Comparison of ENCODE assay signal across 21 cellular contexts in the genomic region with DNA sequence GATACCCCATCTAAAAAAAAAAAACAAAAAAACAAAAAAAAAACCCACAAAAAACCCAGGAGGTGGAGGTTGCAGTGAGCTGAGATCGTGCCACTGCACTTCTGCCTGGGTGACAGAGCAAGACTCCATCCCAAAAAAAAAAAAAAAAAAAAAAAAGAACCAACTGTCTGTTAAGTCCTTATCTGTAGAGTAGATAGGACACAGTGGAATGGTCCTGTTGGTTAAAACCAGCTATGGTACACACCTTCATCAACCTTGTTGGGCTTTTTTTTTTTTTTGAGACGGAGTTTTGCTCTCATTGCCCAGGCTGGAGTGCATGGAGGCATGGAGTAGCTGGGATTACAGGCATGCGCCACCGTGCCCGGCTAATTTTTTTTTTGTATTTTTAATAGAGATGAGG. TPM values are rescaled to one million over a fixed set of nuclear protein-coding genes. Genes with fewer than 3 reads are reported as not detected.
A peak's percentile ranks its signal among the peaks of the same experiment; 100 is the strongest.
DNase-seq lines count a peak whose midpoint lies in the region; ATAC-seq, FAIRE-seq and TF ChIP-seq lines count a peak whose summit lies in the region.
"Had no signal": no experiment of that assay in that cellular context is flagged by ENCODE, and none has a peak within 500 bp of the region (broad histone marks: within the 10 kb centered on the region; RNA-seq: fewer than 3 reads in every experiment).

No MANE protein-coding gene starts in this region.

- no peak for FAIRE-seq in GM19239 (lab: Jason Lieb, UNC)

- H3K9ac ChIP-seq in KMS-11: no peak overlapping the region

- H3K79me2 ChIP-seq in KMS-11 (ENCODE audit: insufficient read depth, low read depth): peaks cover 91% of the 10 kb centered on the region

- in situ Hi-C loops in ACHN (cut with HindIII; ENCODE audit: low pct_ligation_motif_present, low pct_unique_long_range_greater_than_20kb, low sequenced_read_pairs): no loop called here

- H3K36me3 ChIP-seq in KMS-11 (ENCODE audit: insufficient read depth) (no peaks in the 10 kb centered on the region), esophagus squamous epithelium (peaks cover 0 to 4% (median 0%) of the 10 kb centered on the region in 3 donors), upper lobe of right lung (peaks cover 5% of the 10 kb centered on the region)
- H3K36me3 ChIP-seq: left ventricle myocardium inferior, right lobe of liver had no signal

- H3K4me1 Mint-ChIP-seq in osteocyte (ENCODE audit: unreplicated experiment) (peaks cover 49% of the 10 kb centered on the region), WTC11 (peaks cover 32% of the 10 kb centered on the region)

- no peak overlapping the region for H3K4me3 Mint-ChIP-seq in osteocyte (ENCODE audit: unreplicated experiment)
- no peak overlapping the region for H3K4me3 Mint-ChIP-seq in WTC11
- H3K4me3 Mint-ChIP-seq: activated naive CD4-positive, alpha-beta T cell treated with anti-CD3 and anti-CD28 coated beads, Interleukin-2, amount 10 ng/mL, durations not matched to agents 7 days and 5 days; activated T-cell treated with anti-CD3 and anti-CD28 coated beads, Interleukin-2, amount 50 U/mL, for 72 hours; endodermal cell; stimulated activated memory B cell treated with anti-CD40 and anti-IgM and Interleukin-4, amounts not matched to agents 10 μg/mL and 1 μg/mL and 100 μg/mL, for 72 hours had no signal

- 96% methylated on average over 5 of the region's 5 CpGs for WGBS in esophagus squamous epithelium, 2 donors

- DNase-seq in esophagus squamous epithelium (lab: John Stamatoyannopoulos, UW) (no peak), osteocyte (ENCODE audit: extremely low spot score, unreplicated experiment) (no peak), upper lobe of right lung (no peak), inferior parietal cortex (ENCODE audit: extremely low spot score) (no peak), GM19239 (ENCODE audit: insufficient read length, low spot score) (no peak), WTC11 (ENCODE audit: low spot score) (no peak), ACHN (no peak)
- DNase-seq: activated CD8-positive, alpha-beta memory T cell treated with anti-CD3 and anti-CD28 coated beads for 24 hours; activated naive CD4-positive, alpha-beta T cell treated with anti-CD3 and anti-CD28 coated beads, Interleukin-2, amount 10 ng/mL, durations not matched to agents 7 days and 5 days; activated T-cell treated with anti-CD3 and anti-CD28 coated beads, Interleukin-2, amount 50 U/mL, for 72 hours; BE2C; endodermal cell; heart left ventricle; left ventricle myocardium inferior; NCI-H1105 treated with DMSO at 0.1 percent for 48 hours; NCI-H510A; nucleus accumbens; right lobe of liver had no signal

- CTCF ChIA-PET in WTC11 (lab: Charles Lee): interaction anchor here (1.3 to 2.0 kb wide), 3 partner anchors 37 to 359 kb away, joined by 3 to 8 read pairs (median 6); no protein-coding TSS in a partner anchor

- H3K27ac ChIP-seq in KMS-11: peak overlapping the region; percentile 82; the same call in 1 of the 2 replicates
- peak overlapping the region in 3 of 4 donors; percentile 84 to 88 (median 85) for H3K27ac ChIP-seq in esophagus squamous epithelium
- H3K27ac ChIP-seq in upper lobe of right lung: peak overlapping the region; percentile 66

- no peaks in the 10 kb centered on the region for H4K20me1 ChIP-seq in KMS-11 (ENCODE audit: insufficient read depth)

- peaks cover 88% of the 10 kb centered on the region for H3K4me1 ChIP-seq in KMS-11 (ENCODE audit: low read depth, poor library complexity, severe bottlenecking)
- peaks cover 38 to 85% (median 44%) of the 10 kb centered on the region in 3 donors for H3K4me1 ChIP-seq in esophagus squamous epithelium
- peaks cover 47% of the 10 kb centered on the region for H3K4me1 ChIP-seq in upper lobe of right lung

- no peaks in the 10 kb centered on the region for H3K9me3 ChIP-seq in esophagus squamous epithelium
- no peaks in the 10 kb centered on the region for H3K9me3 ChIP-seq in upper lobe of right lung
- H3K9me3 ChIP-seq: BE2C, heart left ventricle, left ventricle myocardium inferior, right lobe of liver had no signal

- H2AFZ ChIP-seq in KMS-11 (ENCODE audit: low read depth): no peak overlapping the region

- peak overlapping the region; percentile 84 for H3K4me2 ChIP-seq in KMS-11

- POLR2A ChIA-PET in WTC11 (lab: Charles Lee): no interaction called here

- H3K9me3 Mint-ChIP-seq in osteocyte (ENCODE audit: unreplicated experiment) (no peaks in the 10 kb centered on the region), WTC11 (no peaks in the 10 kb centered on the region)
- H3K9me3 Mint-ChIP-seq: activated naive CD4-positive, alpha-beta T cell treated with anti-CD3 and anti-CD28 coated beads, Interleukin-2, amount 10 ng/mL, durations not matched to agents 7 days and 5 days; activated T-cell treated with anti-CD3 and anti-CD28 coated beads, Interleukin-2, amount 50 U/mL, for 72 hours; endodermal cell; stimulated activated memory B cell treated with anti-CD40 and anti-IgM and Interleukin-4, amounts not matched to agents 10 μg/mL and 1 μg/mL and 100 μg/mL, for 72 hours had no signal

- H3K36me3 Mint-ChIP-seq in osteocyte (ENCODE audit: unreplicated experiment) (no peaks in the 10 kb centered on the region), WTC11 (peaks cover 5% of the 10 kb centered on the region)

- no peak overlapping the region for H3K4me3 ChIP-seq in KMS-11 (IDR thresholded peaks at IDR 0.05; ENCODE audit: insufficient read depth, low read depth, low read length)
- H3K4me3 ChIP-seq in esophagus squamous epithelium: no peak overlapping the region
- no peak overlapping the region for H3K4me3 ChIP-seq in upper lobe of right lung
- H3K4me3 ChIP-seq: heart left ventricle, left ventricle myocardium inferior, right lobe of liver had no signal

- ATAC-seq in upper lobe of right lung (no peak), WTC11 (no peak)
- ATAC-seq: activated T-cell treated with anti-CD3 and anti-CD28 coated beads, Interleukin-2, amount 50 U/mL, for 72 hours; right lobe of liver; stimulated activated memory B cell treated with anti-CD40 and anti-IgM and Interleukin-4, amounts not matched to agents 10 μg/mL and 1 μg/mL and 100 μg/mL, for 72 hours had no signal

- H3K27me3 Mint-ChIP-seq in osteocyte (ENCODE audit: unreplicated experiment): no peaks in the 10 kb centered on the region
- no peaks in the 10 kb centered on the region for H3K27me3 Mint-ChIP-seq in WTC11 (ENCODE audit: low read depth)
- H3K27me3 Mint-ChIP-seq: activated naive CD4-positive, alpha-beta T cell treated with anti-CD3 and anti-CD28 coated beads, Interleukin-2, amount 10 ng/mL, durations not matched to agents 7 days and 5 days; stimulated activated memory B cell treated with anti-CD40 and anti-IgM and Interleukin-4, amounts not matched to agents 10 μg/mL and 1 μg/mL and 100 μg/mL, for 72 hours; type B pancreatic cell had no signal

- TF ChIP-seq POLR2A in esophagus squamous epithelium (IDR thresholded peaks at IDR 0.05): no peak

- intact Hi-C loops in esophagus squamous epithelium (cut with DNase I): no loop called here
- intact Hi-C loops in upper lobe of right lung (cut with DNase I): no loop called here

- TF ChIP-seq CTCF in KMS-11 (conservative IDR thresholded peaks at IDR 0.05; ENCODE audit: low read depth, low read length): no peak
- no peak for TF ChIP-seq CTCF in esophagus squamous epithelium (IDR thresholded peaks at IDR 0.05)
- TF ChIP-seq CTCF in osteocyte (IDR thresholded peaks at IDR 0.05): no peak
- no peak for TF ChIP-seq CTCF in upper lobe of right lung (IDR thresholded peaks at IDR 0.05)
- TF ChIP-seq CTCF in WTC11 (IDR thresholded peaks at IDR 0.05): no peak

- H3K27ac Mint-ChIP-seq in osteocyte (ENCODE audit: unreplicated experiment) (peak overlapping the region; percentile 99), WTC11 (no peak overlapping the region)
- H3K27ac Mint-ChIP-seq: activated naive CD4-positive, alpha-beta T cell treated with anti-CD3 and anti-CD28 coated beads, Interleukin-2, amount 10 ng/mL, durations not matched to agents 7 days and 5 days had no signal

- H3K27me3 ChIP-seq in KMS-11 (ENCODE audit: insufficient read depth, low read depth) (no peaks in the 10 kb centered on the region), esophagus squamous epithelium (no peaks in the 10 kb centered on the region), upper lobe of right lung (no peaks in the 10 kb centered on the region)
- H3K27me3 ChIP-seq: BE2C, heart left ventricle, right lobe of liver had no signal

TF ChIP-seq in WTC11, 78 proteins besides CTCF, POLR2A, EP300 and RAD21:
- TF ChIP-seq, protein P1, sequence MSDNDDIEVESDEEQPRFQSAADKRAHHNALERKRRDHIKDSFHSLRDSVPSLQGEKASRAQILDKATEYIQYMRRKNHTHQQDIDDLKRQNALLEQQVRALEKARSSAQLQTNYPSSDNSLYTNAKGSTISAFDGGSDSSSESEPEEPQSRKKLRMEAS (CRISPR knock-in tag; IDR thresholded peaks at IDR 0.05): no peak
- TF ChIP-seq NR2C2 (CRISPR knock-in tag; IDR thresholded peaks at IDR 0.05): no peak
- TF ChIP-seq ZNF423 (CRISPR knock-in tag; IDR thresholded peaks at IDR 0.05): no peak
- no peak for TF ChIP-seq TP53 (CRISPR knock-in tag; IDR thresholded peaks at IDR 0.05)
- no peak for TF ChIP-seq SMAD4 (CRISPR knock-in tag; IDR thresholded peaks at IDR 0.05)
- TF ChIP-seq ATF6 (CRISPR knock-in tag; IDR thresholded peaks at IDR 0.05): no peak
- no peak for TF ChIP-seq ZNF138 (CRISPR knock-in tag; conservative IDR thresholded peaks at IDR 0.05)

RNA-seq across cellular contexts. Expression of gene SLC25A25, which starts 12.2 kb away (rescaled TPM):
- total RNA-seq in esophagus squamous epithelium: 10 to 100 TPM; 15.8 to 37.9 (median 24.1) TPM
- total RNA-seq in osteocyte: 15.6 and 18.0 TPM in 2 replicates
- 34.7 TPM for total RNA-seq in upper lobe of right lung
- 15.2 to 17.4 TPM (median 15.2 TPM) in 3 replicates for total RNA-seq in WTC11 (2021)

RNA-seq across cellular contexts. Expression of gene NAIF1, which starts 13.1 kb away (rescaled TPM):
- 1 to 10 TPM; 6.3 to 8.8 (median 7.8) TPM for total RNA-seq in esophagus squamous epithelium
- total RNA-seq in osteocyte: 8.4 and 8.8 TPM in 2 replicates
- total RNA-seq in upper lobe of right lung: 11.8 TPM
- total RNA-seq in WTC11 (2021): 11.9 to 13.4 TPM (median 12.4 TPM) in 3 replicates

RNA-seq across cellular contexts. Expression of gene PTGES2, which starts 47.3 kb away (rescaled TPM):
- total RNA-seq in esophagus squamous epithelium (100 to 1,000 TPM in 1 of 4 donors, 10 to 100 TPM in 3; 54.2 to 118 (median 83.0) TPM), osteocyte (79.2 and 80.3 TPM in 2 replicates), upper lobe of right lung (35.1 TPM), WTC11 (2021) (96.2 to 118 TPM (median 98.4 TPM) in 3 replicates)
